1 cellular context compared by ENCODE assay signal in the genomic region with DNA sequence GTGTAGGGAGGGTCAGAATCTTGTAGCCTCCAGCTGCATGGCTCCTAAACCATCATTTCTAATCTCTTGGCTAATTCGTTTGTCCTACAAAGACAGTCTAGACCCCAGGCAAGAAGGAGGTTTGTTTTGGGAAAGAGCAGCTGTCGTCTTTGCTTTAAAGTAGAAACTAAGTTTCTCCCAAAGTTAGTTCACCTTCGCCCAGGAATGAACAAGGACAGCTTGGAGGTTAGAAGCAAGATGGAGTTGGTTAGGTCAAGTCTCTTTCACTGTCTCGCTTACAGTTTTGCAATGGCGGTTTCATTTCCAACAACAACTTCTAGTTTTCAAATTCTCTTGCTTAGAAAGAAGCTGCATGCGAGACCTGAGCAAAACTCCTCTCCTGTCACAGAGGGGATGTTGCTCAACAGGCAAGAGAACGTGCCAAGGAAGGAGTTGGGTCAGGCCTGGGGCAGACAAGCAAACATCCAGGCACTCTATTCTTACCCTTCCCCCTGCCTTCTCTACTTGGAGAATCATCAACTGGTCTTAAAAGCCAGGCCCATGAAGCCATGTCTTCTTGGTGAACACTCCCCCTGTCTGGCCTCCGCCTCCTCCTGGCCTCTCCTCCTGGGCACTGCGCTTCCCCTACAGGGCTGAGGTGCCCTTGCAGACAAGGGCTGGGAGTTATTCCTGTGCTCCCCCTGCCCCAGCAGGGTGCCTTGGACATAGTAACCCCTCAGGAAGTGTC.
TF ChIP-seq lines count a peak whose summit lies in the region.

No MANE protein-coding gene starts in this region.

TF ChIP-seq in K562, 482 proteins besides CTCF, POLR2A, EP300 and RAD21 (continued from another document and continues in another):
- TF ChIP-seq, protein P1, sequence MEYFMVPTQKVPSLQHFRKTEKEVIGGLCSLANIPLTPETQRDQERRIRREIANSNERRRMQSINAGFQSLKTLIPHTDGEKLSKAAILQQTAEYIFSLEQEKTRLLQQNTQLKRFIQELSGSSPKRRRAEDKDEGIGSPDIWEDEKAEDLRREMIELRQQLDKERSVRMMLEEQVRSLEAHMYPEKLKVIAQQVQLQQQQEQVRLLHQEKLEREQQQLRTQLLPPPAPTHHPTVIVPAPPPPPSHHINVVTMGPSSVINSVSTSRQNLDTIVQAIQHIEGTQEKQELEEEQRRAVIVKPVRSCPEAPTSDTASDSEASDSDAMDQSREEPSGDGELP (CRISPR knock-in tag; IDR thresholded peaks at IDR 0.05; ENCODE audit: borderline replicate concordance) = peak; percentile 60; the same call in 1 of the 2 replicates
- no peak for TF ChIP-seq NFRKB (IDR thresholded peaks at IDR 0.05; ENCODE audit: low read depth)
- no peak for TF ChIP-seq YY1 (IDR thresholded peaks at IDR 0.05; ENCODE audit: borderline replicate concordance in 1 of 3, control insufficient read depth in 1 of 3, extremely low read depth in 1 of 3, insufficient read depth in 3 of 3, insufficient read length in 1 of 3, insufficient replicate concordance in 2 of 3, low read depth in 1 of 3, low read length in 2 of 3)
- TF ChIP-seq, protein P2, sequence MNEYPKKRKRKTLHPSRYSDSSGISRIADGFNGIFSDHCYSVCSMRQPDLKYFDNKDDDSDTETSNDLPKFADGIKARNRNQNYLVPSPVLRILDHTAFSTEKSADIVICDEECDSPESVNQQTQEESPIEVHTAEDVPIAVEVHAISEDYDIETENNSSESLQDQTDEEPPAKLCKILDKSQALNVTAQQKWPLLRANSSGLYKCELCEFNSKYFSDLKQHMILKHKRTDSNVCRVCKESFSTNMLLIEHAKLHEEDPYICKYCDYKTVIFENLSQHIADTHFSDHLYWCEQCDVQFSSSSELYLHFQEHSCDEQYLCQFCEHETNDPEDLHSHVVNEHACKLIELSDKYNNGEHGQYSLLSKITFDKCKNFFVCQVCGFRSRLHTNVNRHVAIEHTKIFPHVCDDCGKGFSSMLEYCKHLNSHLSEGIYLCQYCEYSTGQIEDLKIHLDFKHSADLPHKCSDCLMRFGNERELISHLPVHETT (CRISPR knock-in tag; conservative IDR thresholded peaks at IDR 0.05 in 1 of 2, IDR thresholded peaks at IDR 0.05 in 1 of 2) = peak in 1 of 2 experiments; percentile 76; a peak in 2 of 4 replicates
- TF ChIP-seq, protein P3, sequence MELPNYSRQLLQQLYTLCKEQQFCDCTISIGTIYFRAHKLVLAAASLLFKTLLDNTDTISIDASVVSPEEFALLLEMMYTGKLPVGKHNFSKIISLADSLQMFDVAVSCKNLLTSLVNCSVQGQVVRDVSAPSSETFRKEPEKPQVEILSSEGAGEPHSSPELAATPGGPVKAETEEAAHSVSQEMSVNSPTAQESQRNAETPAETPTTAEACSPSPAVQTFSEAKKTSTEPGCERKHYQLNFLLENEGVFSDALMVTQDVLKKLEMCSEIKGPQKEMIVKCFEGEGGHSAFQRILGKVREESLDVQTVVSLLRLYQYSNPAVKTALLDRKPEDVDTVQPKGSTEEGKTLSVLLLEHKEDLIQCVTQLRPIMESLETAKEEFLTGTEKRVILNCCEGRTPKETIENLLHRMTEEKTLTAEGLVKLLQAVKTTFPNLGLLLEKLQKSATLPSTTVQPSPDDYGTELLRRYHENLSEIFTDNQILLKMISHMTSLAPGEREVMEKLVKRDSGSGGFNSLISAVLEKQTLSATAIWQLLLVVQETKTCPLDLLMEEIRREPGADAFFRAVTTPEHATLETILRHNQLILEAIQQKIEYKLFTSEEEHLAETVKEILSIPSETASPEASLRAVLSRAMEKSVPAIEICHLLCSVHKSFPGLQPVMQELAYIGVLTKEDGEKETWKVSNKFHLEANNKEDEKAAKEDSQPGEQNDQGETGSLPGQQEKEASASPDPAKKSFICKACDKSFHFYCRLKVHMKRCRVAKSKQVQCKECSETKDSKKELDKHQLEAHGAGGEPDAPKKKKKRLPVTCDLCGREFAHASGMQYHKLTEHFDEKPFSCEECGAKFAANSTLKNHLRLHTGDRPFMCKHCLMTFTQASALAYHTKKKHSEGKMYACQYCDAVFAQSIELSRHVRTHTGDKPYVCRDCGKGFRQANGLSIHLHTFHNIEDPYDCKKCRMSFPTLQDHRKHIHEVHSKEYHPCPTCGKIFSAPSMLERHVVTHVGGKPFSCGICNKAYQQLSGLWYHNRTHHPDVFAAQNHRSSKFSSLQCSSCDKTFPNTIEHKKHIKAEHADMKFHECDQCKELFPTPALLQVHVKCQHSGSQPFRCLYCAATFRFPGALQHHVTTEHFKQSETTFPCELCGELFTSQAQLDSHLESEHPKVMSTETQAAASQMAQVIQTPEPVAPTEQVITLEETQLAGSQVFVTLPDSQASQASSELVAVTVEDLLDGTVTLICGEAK (IDR thresholded peaks at IDR 0.05) = no peak
- TF ChIP-seq, protein P3 (CRISPR knock-in tag; IDR thresholded peaks at IDR 0.05) = no peak
- TF ChIP-seq, protein P4, sequence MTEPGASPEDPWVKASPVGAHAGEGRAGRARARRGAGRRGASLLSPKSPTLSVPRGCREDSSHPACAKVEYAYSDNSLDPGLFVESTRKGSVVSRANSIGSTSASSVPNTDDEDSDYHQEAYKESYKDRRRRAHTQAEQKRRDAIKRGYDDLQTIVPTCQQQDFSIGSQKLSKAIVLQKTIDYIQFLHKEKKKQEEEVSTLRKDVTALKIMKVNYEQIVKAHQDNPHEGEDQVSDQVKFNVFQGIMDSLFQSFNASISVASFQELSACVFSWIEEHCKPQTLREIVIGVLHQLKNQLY (CRISPR knock-in tag; conservative IDR thresholded peaks at IDR 0.05) = no peak
- TF ChIP-seq MCM3 (IDR thresholded peaks at IDR 0.05) = no peak
- TF ChIP-seq, protein P5, sequence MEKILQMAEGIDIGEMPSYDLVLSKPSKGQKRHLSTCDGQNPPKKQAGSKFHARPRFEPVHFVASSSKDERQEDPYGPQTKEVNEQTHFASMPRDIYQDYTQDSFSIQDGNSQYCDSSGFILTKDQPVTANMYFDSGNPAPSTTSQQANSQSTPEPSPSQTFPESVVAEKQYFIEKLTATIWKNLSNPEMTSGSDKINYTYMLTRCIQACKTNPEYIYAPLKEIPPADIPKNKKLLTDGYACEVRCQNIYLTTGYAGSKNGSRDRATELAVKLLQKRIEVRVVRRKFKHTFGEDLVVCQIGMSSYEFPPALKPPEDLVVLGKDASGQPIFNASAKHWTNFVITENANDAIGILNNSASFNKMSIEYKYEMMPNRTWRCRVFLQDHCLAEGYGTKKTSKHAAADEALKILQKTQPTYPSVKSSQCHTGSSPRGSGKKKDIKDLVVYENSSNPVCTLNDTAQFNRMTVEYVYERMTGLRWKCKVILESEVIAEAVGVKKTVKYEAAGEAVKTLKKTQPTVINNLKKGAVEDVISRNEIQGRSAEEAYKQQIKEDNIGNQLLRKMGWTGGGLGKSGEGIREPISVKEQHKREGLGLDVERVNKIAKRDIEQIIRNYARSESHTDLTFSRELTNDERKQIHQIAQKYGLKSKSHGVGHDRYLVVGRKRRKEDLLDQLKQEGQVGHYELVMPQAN (IDR thresholded peaks at IDR 0.05; ENCODE audit: borderline replicate concordance) = no peak
- no peak for TF ChIP-seq SRSF1 (IDR thresholded peaks at IDR 0.05; ENCODE audit: low read depth, low read length)
- TF ChIP-seq TBL1XR1 (IDR thresholded peaks at IDR 0.05; ENCODE audit: low read length in 2 of 2) = no peak
- TF ChIP-seq SREBF2 (CRISPR knock-in tag; IDR thresholded peaks at IDR 0.05) = no peak
- TF ChIP-seq, protein P6, sequence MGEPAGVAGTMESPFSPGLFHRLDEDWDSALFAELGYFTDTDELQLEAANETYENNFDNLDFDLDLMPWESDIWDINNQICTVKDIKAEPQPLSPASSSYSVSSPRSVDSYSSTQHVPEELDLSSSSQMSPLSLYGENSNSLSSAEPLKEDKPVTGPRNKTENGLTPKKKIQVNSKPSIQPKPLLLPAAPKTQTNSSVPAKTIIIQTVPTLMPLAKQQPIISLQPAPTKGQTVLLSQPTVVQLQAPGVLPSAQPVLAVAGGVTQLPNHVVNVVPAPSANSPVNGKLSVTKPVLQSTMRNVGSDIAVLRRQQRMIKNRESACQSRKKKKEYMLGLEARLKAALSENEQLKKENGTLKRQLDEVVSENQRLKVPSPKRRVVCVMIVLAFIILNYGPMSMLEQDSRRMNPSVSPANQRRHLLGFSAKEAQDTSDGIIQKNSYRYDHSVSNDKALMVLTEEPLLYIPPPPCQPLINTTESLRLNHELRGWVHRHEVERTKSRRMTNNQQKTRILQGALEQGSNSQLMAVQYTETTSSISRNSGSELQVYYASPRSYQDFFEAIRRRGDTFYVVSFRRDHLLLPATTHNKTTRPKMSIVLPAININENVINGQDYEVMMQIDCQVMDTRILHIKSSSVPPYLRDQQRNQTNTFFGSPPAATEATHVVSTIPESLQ (CRISPR knock-in tag; IDR thresholded peaks at IDR 0.05) = no peak
- peak; percentile 74; the same call in 1 of the 2 replicates for TF ChIP-seq ZNF668 (CRISPR knock-in tag; IDR thresholded peaks at IDR 0.05)
- no peak for TF ChIP-seq ZC3H4 (CRISPR knock-in tag; IDR thresholded peaks at IDR 0.05; ENCODE audit: borderline replicate concordance)
- TF ChIP-seq, protein P7, sequence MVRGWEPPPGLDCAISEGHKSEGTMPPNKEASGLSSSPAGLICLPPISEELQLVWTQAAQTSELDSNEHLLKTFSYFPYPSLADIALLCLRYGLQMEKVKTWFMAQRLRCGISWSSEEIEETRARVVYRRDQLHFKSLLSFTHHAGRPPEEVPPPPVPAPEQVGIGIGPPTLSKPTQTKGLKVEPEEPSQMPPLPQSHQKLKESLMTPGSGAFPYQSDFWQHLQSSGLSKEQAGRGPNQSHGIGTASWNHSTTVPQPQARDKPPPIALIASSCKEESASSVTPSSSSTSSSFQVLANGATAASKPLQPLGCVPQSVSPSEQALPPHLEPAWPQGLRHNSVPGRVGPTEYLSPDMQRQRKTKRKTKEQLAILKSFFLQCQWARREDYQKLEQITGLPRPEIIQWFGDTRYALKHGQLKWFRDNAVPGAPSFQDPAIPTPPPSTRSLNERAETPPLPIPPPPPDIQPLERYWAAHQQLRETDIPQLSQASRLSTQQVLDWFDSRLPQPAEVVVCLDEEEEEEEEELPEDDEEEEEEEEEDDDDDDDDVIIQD (CRISPR knock-in tag; IDR thresholded peaks at IDR 0.05) = no peak
- TF ChIP-seq ZNF644 (tag; IDR thresholded peaks at IDR 0.05; ENCODE audit: low read depth) = peak; percentile 90
- TF ChIP-seq ZNF311 (CRISPR knock-in tag; IDR thresholded peaks at IDR 0.05) = 0 out of 2 replicates have a peak, but pooled peaks have one; percentile 56
- no peak for TF ChIP-seq ZNF444 (CRISPR knock-in tag; IDR thresholded peaks at IDR 0.05)
- TF ChIP-seq, protein P8, sequence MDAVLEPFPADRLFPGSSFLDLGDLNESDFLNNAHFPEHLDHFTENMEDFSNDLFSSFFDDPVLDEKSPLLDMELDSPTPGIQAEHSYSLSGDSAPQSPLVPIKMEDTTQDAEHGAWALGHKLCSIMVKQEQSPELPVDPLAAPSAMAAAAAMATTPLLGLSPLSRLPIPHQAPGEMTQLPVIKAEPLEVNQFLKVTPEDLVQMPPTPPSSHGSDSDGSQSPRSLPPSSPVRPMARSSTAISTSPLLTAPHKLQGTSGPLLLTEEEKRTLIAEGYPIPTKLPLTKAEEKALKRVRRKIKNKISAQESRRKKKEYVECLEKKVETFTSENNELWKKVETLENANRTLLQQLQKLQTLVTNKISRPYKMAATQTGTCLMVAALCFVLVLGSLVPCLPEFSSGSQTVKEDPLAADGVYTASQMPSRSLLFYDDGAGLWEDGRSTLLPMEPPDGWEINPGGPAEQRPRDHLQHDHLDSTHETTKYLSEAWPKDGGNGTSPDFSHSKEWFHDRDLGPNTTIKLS (IDR thresholded peaks at IDR 0.05; ENCODE audit: borderline replicate concordance, low read depth) = no peak
- TF ChIP-seq, protein P9, sequence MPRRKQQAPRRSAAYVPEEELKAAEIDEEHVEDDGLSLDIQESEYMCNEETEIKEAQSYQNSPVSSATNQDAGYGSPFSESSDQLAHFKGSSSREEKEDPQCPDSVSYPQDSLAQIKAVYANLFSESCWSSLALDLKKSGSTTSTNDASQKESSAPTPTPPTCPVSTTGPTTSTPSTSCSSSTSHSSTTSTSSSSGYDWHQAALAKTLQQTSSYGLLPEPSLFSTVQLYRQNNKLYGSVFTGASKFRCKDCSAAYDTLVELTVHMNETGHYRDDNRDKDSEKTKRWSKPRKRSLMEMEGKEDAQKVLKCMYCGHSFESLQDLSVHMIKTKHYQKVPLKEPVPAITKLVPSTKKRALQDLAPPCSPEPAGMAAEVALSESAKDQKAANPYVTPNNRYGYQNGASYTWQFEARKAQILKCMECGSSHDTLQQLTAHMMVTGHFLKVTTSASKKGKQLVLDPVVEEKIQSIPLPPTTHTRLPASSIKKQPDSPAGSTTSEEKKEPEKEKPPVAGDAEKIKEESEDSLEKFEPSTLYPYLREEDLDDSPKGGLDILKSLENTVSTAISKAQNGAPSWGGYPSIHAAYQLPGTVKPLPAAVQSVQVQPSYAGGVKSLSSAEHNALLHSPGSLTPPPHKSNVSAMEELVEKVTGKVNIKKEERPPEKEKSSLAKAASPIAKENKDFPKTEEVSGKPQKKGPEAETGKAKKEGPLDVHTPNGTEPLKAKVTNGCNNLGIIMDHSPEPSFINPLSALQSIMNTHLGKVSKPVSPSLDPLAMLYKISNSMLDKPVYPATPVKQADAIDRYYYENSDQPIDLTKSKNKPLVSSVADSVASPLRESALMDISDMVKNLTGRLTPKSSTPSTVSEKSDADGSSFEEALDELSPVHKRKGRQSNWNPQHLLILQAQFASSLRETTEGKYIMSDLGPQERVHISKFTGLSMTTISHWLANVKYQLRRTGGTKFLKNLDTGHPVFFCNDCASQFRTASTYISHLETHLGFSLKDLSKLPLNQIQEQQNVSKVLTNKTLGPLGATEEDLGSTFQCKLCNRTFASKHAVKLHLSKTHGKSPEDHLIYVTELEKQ (CRISPR knock-in tag; IDR thresholded peaks at IDR 0.05) = peak; percentile 85
- TF ChIP-seq PHF20 (IDR thresholded peaks at IDR 0.05; ENCODE audit: partially characterized antibody) = no peak
- TF ChIP-seq ZFP30 (CRISPR knock-in tag; IDR thresholded peaks at IDR 0.05; ENCODE audit: borderline replicate concordance) = no peak
- peak; percentile 62; the same call in 1 of the 2 replicates for TF ChIP-seq DIDO1 (tag; IDR thresholded peaks at IDR 0.05; ENCODE audit: low read depth)
- peak; percentile 61 for TF ChIP-seq CXXC5 (CRISPR knock-in tag; IDR thresholded peaks at IDR 0.05)
- TF ChIP-seq NUFIP1 (IDR thresholded peaks at IDR 0.05; ENCODE audit: partially characterized antibody) = no peak
